8 cellular contexts compared by ENCODE assay signal in the genomic region with DNA sequence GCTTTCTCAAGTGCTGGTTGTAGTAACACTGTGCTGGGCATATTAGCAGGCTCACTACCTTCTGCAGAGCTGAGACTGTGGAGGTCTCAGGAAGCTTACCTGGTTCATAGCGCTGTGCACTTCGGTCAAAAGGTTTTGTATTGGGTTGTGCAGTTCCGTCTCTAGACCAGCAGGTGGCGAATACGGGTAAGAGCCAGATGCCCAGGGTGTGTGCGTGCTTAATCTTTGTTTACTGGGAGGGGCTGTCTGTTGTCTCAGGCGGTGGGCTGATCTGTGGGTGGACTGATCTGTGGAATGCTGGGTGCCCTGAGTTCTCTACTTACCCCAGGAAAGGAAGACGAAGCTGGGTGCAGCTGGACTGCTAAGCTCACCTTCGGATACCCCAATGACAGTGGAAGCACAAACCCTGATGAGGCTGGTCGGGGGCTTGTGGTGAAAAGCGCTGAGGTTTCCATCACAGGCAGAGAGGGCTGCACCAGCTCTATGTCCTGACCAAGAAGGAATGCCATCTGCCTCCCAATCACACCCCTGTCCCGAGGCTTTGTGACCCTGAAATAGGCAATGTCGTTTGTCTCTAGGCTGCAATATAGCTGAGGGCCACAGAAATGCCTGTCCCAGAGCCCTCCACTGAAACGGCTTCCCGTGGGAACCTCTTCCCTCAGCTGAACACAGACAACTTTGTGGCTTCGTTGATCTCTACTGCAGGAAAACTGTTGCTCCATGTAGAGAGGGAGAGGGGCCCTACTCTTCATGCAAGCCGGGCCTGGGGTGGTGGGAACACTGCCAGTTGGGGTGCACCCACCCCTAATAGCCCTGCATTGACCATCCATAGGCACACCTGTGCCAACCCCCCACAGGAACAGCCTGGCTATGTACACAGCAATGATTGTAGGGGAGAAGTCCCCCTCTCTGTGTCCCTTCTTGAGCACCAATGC. TPM values are rescaled to one million over a fixed set of nuclear protein-coding genes. Genes with fewer than 3 reads are reported as not detected.
A peak's percentile ranks its signal among the peaks of the same experiment; 100 is the strongest.
DNase-seq lines count a peak whose midpoint lies in the region; ATAC-seq and TF ChIP-seq lines count a peak whose summit lies in the region.

No MANE protein-coding gene starts in this region.

- H3K27ac Mint-ChIP-seq in natural killer cell treated with Interleukin-12 subunit alpha and Interleukin-12 subunit beta and Interleukin-15 and Interleukin-18, amount 100 ng/mL, for 72 hours = no peak overlapping the region
- no peak overlapping the region for H3K27ac Mint-ChIP-seq in stimulated activated naive B cell treated with anti-CD40 and anti-IgM and Interleukin-4, amounts not matched to agents 10 μg/mL and 1 μg/mL and 100 μg/mL, for 72 hours

- intact Hi-C loops in PC-3 (cut with micrococcal nuclease) = loop anchor here (1.0 to 10.0 kb wide), 4 partner anchors 45 to 281 kb away; partner anchors contain the start of gene FAM117B

- H3K36me3 Mint-ChIP-seq in activated T-cell treated with anti-CD3 and anti-CD28 coated beads, Interleukin-2, amount 50 U/mL, for 4 hours (ENCODE audit: insufficient read depth) = no peaks in the 10 kb centered on the region
- no peaks in the 10 kb centered on the region for H3K36me3 Mint-ChIP-seq in natural killer cell treated with Interleukin-12 subunit alpha and Interleukin-12 subunit beta and Interleukin-15 and Interleukin-18, amount 100 ng/mL, for 72 hours
- H3K36me3 Mint-ChIP-seq in stimulated activated naive B cell treated with anti-CD40 and anti-IgM and Interleukin-4, amounts not matched to agents 10 μg/mL and 1 μg/mL and 100 μg/mL, for 72 hours = no peaks in the 10 kb centered on the region

- H3K27me3 Mint-ChIP-seq in activated T-cell treated with anti-CD3 and anti-CD28 coated beads, Interleukin-2, amount 50 U/mL, for 4 hours (ENCODE audit: low read depth) = peaks cover 2% of the 10 kb centered on the region
- peaks cover 4 to 8% of the 10 kb centered on the region in 2 donors for H3K27me3 Mint-ChIP-seq in natural killer cell treated with Interleukin-12 subunit alpha and Interleukin-12 subunit beta and Interleukin-15 and Interleukin-18, amount 100 ng/mL, for 72 hours
- H3K27me3 Mint-ChIP-seq in stimulated activated naive B cell treated with anti-CD40 and anti-IgM and Interleukin-4, amounts not matched to agents 10 μg/mL and 1 μg/mL and 100 μg/mL, for 72 hours = no peaks in the 10 kb centered on the region

- DNase-seq in CMK (ENCODE audit: low read depth) = peak; percentile 35
- peak; percentile 78 for DNase-seq in GM20000 (ENCODE audit: low spot score)
- peak; percentile 58 for DNase-seq in KG1 (lab: John Stamatoyannopoulos, UW)
- DNase-seq in PC-3 = peak; percentile 89
- peak; percentile 62 for DNase-seq in activated T-cell treated with anti-CD3 and anti-CD28 coated beads, Interleukin-2, amount 50 U/mL, for 4 hours
- peak; percentile 63 to 72 for DNase-seq in fibroblast of lung (ENCODE audit: low read depth in 2 of 2)
- peak; percentile 64 for DNase-seq in natural killer cell treated with Interleukin-12 subunit alpha and Interleukin-12 subunit beta and Interleukin-15 and Interleukin-18, amount 100 ng/mL, for 72 hours (ENCODE audit: low spot score)
- DNase-seq in stimulated activated naive B cell treated with anti-CD40 and anti-IgM and Interleukin-4, amounts not matched to agents 10 μg/mL and 1 μg/mL and 100 μg/mL, for 72 hours = peak; percentile 55

- H3K9me2 ChIP-seq in PC-3 (replicated peaks; ENCODE audit: low read length) = no peaks in the 10 kb centered on the region

- H3K4me3 Mint-ChIP-seq in activated T-cell treated with anti-CD3 and anti-CD28 coated beads, Interleukin-2, amount 50 U/mL, for 4 hours = no peak overlapping the region
- H3K4me3 Mint-ChIP-seq in natural killer cell treated with Interleukin-12 subunit alpha and Interleukin-12 subunit beta and Interleukin-15 and Interleukin-18, amount 100 ng/mL, for 72 hours = no peak overlapping the region
- H3K4me3 Mint-ChIP-seq in stimulated activated naive B cell treated with anti-CD40 and anti-IgM and Interleukin-4, amounts not matched to agents 10 μg/mL and 1 μg/mL and 100 μg/mL, for 72 hours = peak overlapping the region; percentile 51 to 65

- H3K9ac ChIP-seq in PC-3 (ENCODE audit: low read length) = no peak overlapping the region
- H3K9ac ChIP-seq in fibroblast of lung (ENCODE audit: insufficient read depth, low read length) = no peak overlapping the region

- H3K36me3 ChIP-seq in PC-3 (ENCODE audit: low read depth, low read length) (no peaks in the 10 kb centered on the region), fibroblast of lung (ENCODE audit: control insufficient read depth, insufficient read depth, low read length) (no peaks in the 10 kb centered on the region)

- H3K27me3 ChIP-seq in PC-3 (ENCODE audit: low read length) (no peaks in the 10 kb centered on the region), fibroblast of lung (ENCODE audit: control insufficient read depth, insufficient read depth, low read length) (no peaks in the 10 kb centered on the region)

- ATAC-seq in PC-3 = peak; percentile 95
- ATAC-seq in activated T-cell treated with anti-CD3 and anti-CD28 coated beads, Interleukin-2, amount 50 U/mL, for 4 hours = peak; percentile 94 to 95
- peak; percentile 80 to 84 for ATAC-seq in natural killer cell treated with Interleukin-12 subunit alpha and Interleukin-12 subunit beta and Interleukin-15 and Interleukin-18, amount 100 ng/mL, for 72 hours
- ATAC-seq in stimulated activated naive B cell treated with anti-CD40 and anti-IgM and Interleukin-4, amounts not matched to agents 10 μg/mL and 1 μg/mL and 100 μg/mL, for 72 hours (replicated peaks) = peak; percentile 94 to 97

- peaks cover 2% of the 10 kb centered on the region for H3K9me3 Mint-ChIP-seq in activated T-cell treated with anti-CD3 and anti-CD28 coated beads, Interleukin-2, amount 50 U/mL, for 4 hours
- H3K9me3 Mint-ChIP-seq in natural killer cell treated with Interleukin-12 subunit alpha and Interleukin-12 subunit beta and Interleukin-15 and Interleukin-18, amount 100 ng/mL, for 72 hours = no peaks in the 10 kb centered on the region
- H3K9me3 Mint-ChIP-seq in stimulated activated naive B cell treated with anti-CD40 and anti-IgM and Interleukin-4, amounts not matched to agents 10 μg/mL and 1 μg/mL and 100 μg/mL, for 72 hours = no peaks in the 10 kb centered on the region

- POLR2A ChIA-PET in PC-3 (lab: Charles Lee; ENCODE audit: unreplicated experiment) = no interaction called here

- H3K27ac ChIP-seq in PC-3 (ENCODE audit: low read length) (no peak overlapping the region), fibroblast of lung (ENCODE audit: insufficient read depth, low read length) (no peak overlapping the region)

- CTCF ChIA-PET in PC-3 (lab: Charles Lee) = interaction anchor here (0.5 to 1.0 kb wide), 5 partner anchors 47 to 498 kb away, joined by 3 to 14 read pairs (median 4); no protein-coding TSS in a partner anchor

- no peak overlapping the region for H3K4me3 ChIP-seq in PC-3 (ENCODE audit: low read length)
- peak overlapping the region in 2 of 4 experiments; percentile 16 to 37 for H3K4me3 ChIP-seq in fibroblast of lung (replicated peaks in 1 of 4; ENCODE audit: control extremely low read depth in 1 of 4, insufficient read depth in 1 of 4, low read depth in 3 of 4, low read length in 4 of 4)

- H2AFZ ChIP-seq in PC-3 (ENCODE audit: low read length) = peak overlapping the region; percentile 41
- H2AFZ ChIP-seq in fibroblast of lung (ENCODE audit: low read length) = peak overlapping the region; percentile 72

- H3K4me1 Mint-ChIP-seq in activated T-cell treated with anti-CD3 and anti-CD28 coated beads, Interleukin-2, amount 50 U/mL, for 4 hours (ENCODE audit: low read depth) = peaks cover 8% of the 10 kb centered on the region
- H3K4me1 Mint-ChIP-seq in natural killer cell treated with Interleukin-12 subunit alpha and Interleukin-12 subunit beta and Interleukin-15 and Interleukin-18, amount 100 ng/mL, for 72 hours (ENCODE audit: low read depth in 2 of 2) = peaks cover 4 to 5% of the 10 kb centered on the region in 2 donors
- peaks cover 14 to 27% of the 10 kb centered on the region in 2 donors for H3K4me1 Mint-ChIP-seq in stimulated activated naive B cell treated with anti-CD40 and anti-IgM and Interleukin-4, amounts not matched to agents 10 μg/mL and 1 μg/mL and 100 μg/mL, for 72 hours

- BruUV-seq in PC-3 (replicated peaks; lab: Mats Ljungman, UMichigan) = no TSS peak

- H4K20me1 ChIP-seq in PC-3 (ENCODE audit: low read length) = no peaks in the 10 kb centered on the region
- no peaks in the 10 kb centered on the region for H4K20me1 ChIP-seq in fibroblast of lung (ENCODE audit: control insufficient read depth, extremely low read depth, insufficient read depth, low read length)

- H3K4me1 ChIP-seq in PC-3 (ENCODE audit: insufficient read depth, low read length) (peaks cover 4% of the 10 kb centered on the region), fibroblast of lung (ENCODE audit: control insufficient read depth, extremely low read depth, insufficient read depth, low read length) (peaks cover 4% of the 10 kb centered on the region)

- H3K4me2 ChIP-seq in PC-3 (ENCODE audit: low read length) (peak overlapping the region; percentile 63), fibroblast of lung (ENCODE audit: extremely low read depth, insufficient read depth, low read length) (peak overlapping the region; percentile 60)

- H3K79me2 ChIP-seq in PC-3 (ENCODE audit: low read length) (no peaks in the 10 kb centered on the region), fibroblast of lung (ENCODE audit: control insufficient read depth, insufficient read depth, low read length) (no peaks in the 10 kb centered on the region)

- no peaks in the 10 kb centered on the region for H3F3A ChIP-seq in PC-3 (ENCODE audit: low read length, unreplicated experiment)

- TF ChIP-seq CTCF in GM20000 (IDR thresholded peaks at IDR 0.05; ENCODE audit: extremely low read depth, missing control alignments) (peak; percentile 92), PC-3 (conservative IDR thresholded peaks at IDR 0.05; ENCODE audit: low read depth, low read length) (peak; percentile 91), fibroblast of lung (conservative IDR thresholded peaks at IDR 0.05 in 1 of 2, IDR thresholded peaks at IDR 0.05 in 1 of 2; ENCODE audit: low read depth in 1 of 2, low read length in 2 of 2) (peak; percentile 94 to 97)

- no peaks in the 10 kb centered on the region for H3K9me3 ChIP-seq in PC-3 (ENCODE audit: low read length)
- no peaks in the 10 kb centered on the region for H3K9me3 ChIP-seq in fibroblast of lung (ENCODE audit: control insufficient read depth, insufficient read depth, low read depth, low read length)

RNA-seq across cellular contexts. Expression of gene FAM117B, which starts 45.9 kb away (rescaled TPM):
- total RNA-seq in PC-3 (2014; rRNA removed) (2.2 and 3.6 TPM in 2 replicates), fibroblast of lung (1.8 and 2.8 TPM in 2 replicates)
- 10 to 100 TPM in 2 of 3 donors, 1 to 10 TPM in 1; 9.2 to 12.0 (median 10.8) TPM for total RNA-seq in activated T-cell treated with anti-CD3 and anti-CD28 coated beads, Interleukin-2, amount 50 U/mL, for 4 hours
- polyA plus RNA-seq in fibroblast of lung = 0.59 and 0.73 TPM in 2 replicates
- 0.85 and 1.1 TPM in 2 replicates for polyA plus RNA-seq in fibroblast of lung (2012)
- 0.48 and 1.7 TPM in 2 replicates for polyA minus RNA-seq in fibroblast of lung (ENCODE audit: low replicate concordance)
- total RNA-seq in natural killer cell treated with Interleukin-12 subunit alpha and Interleukin-12 subunit beta and Interleukin-15 and Interleukin-18, amount 100 ng/mL, for 72 hours = 1 to 10 TPM; 1.5 to 3.0 TPM

Comparison
In these comparisons a context has a peak if more than half of its experiments do, and no peak if none do; other contexts are left out.
1. DNase-seq: peak in every context shown above with its lines; median percentile 89 in PC-3; 78 in GM20000; 68 in fibroblast of lung; 64 in natural killer cell treated with Interleukin-12 subunit alpha and Interleukin-12 subunit beta and Interleukin-15 and Interleukin-18, amount 100 ng/mL, for 72 hours; 62 in activated T-cell treated with anti-CD3 and anti-CD28 coated beads, Interleukin-2, amount 50 U/mL, for 4 hours; 58 in KG1; 55 in stimulated activated naive B cell treated with anti-CD40 and anti-IgM and Interleukin-4, amounts not matched to agents 10 μg/mL and 1 μg/mL and 100 μg/mL, for 72 hours; 35 in CMK.
2. H3K4me3 Mint-ChIP-seq: peak in stimulated activated naive B cell treated with anti-CD40 and anti-IgM and Interleukin-4, amounts not matched to agents 10 μg/mL and 1 μg/mL and 100 μg/mL, for 72 hours (2 of 2); none in activated T-cell treated with anti-CD3 and anti-CD28 coated beads, Interleukin-2, amount 50 U/mL, for 4 hours (single experiment) and natural killer cell treated with Interleukin-12 subunit alpha and Interleukin-12 subunit beta and Interleukin-15 and Interleukin-18, amount 100 ng/mL, for 72 hours (single experiment).
3. Peak in every context shown above with its lines, with median percentiles within 50 percentile points of each other: CTCF ChIP-seq and ATAC-seq.